8 cellular contexts compared by ENCODE assay signal in the genomic region with DNA sequence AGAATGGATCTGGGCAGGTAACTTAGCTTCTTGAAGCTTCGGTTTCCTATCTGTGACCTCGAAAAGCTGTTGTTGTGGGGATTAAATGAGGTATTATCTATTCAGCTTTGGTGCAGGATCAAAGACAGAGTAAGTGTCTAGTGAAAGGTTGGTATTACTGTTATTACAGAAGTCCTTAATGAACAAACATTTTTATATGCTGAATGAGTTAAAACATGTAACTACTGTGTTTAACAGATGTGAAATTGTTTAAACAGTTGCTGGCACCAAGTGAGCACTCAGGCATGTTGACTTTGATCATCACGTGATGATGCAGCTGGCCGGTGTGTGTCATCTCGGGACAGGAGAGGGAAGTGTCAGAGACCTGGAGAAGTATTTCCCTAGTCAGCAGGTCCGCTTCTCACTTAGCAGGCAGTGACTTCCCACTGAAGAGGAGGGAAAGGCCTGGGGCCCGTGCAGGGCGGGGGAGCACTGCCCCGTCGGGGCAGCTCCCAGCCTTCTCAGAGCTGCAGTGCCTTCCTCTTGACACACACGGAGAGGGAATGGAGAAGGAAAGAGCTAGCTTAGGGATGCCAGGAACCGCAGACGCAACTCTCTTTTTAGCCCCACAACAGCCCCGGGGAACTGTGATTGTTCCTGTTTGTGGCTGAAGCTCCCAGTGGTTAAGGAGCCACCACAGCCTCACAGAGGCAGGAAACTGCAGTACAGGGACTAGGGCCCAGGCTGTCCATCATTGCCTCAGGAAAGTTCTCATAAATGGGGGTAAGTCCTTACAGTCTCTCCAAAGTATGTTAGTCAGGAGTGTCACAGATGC. TPM values are rescaled to one million over a fixed set of nuclear protein-coding genes. Genes with fewer than 3 reads are reported as not detected.
DNase-seq lines count a peak whose midpoint lies in the region; ATAC-seq and TF ChIP-seq lines count a peak whose summit lies in the region.

No MANE protein-coding gene starts in this region.

- POLR2A ChIA-PET in activated CD4-positive, alpha-beta memory T cell treated with anti-CD3 and anti-CD28 coated beads for 36 hours (lab: Charles Lee), result no interaction called here

- no peaks in the 10 kb centered on the region for H3K9me2 ChIP-seq in OCI-LY1 (ENCODE audit: low read depth, low read length)

- H3K4me2 ChIP-seq in OCI-LY1 (ENCODE audit: low read length), result peak overlapping the region; percentile 26; the same call in 1 of the 2 replicates

- H2AFZ ChIP-seq in OCI-LY1 (ENCODE audit: low read length), result no peak overlapping the region

- DNase-seq in Right ventricle myocardium inferior (ENCODE audit: missing footprints) (no peak), cardiac septum (ENCODE audit: low spot score) (no peak), fibroblast of the conjunctiva (ENCODE audit: low read depth) (peak; percentile 34), sigmoid colon (peak; percentile 88)
- DNase-seq in activated CD4-positive, alpha-beta memory T cell treated with anti-CD3 and anti-CD28 coated beads for 36 hours, result no peak

- H3K4me3 ChIP-seq in OCI-LY1 (ENCODE audit: low read depth, low read length, poor library complexity, severe bottlenecking), result no peak overlapping the region
- no peak overlapping the region for H3K4me3 ChIP-seq in sigmoid colon

- H3K36me3 Mint-ChIP-seq in activated CD4-positive, alpha-beta memory T cell treated with anti-CD3 and anti-CD28 coated beads for 36 hours, result peaks cover 20% of the 10 kb centered on the region

- intact Hi-C loops in Right ventricle myocardium inferior (cut with DNase I), result no loop called here
- intact Hi-C loops in cardiac septum (cut with DNase I), result no loop called here
- intact Hi-C loops in sigmoid colon (cut with DNase I), result no loop called here
- intact Hi-C loops in activated CD4-positive, alpha-beta memory T cell treated with anti-CD3 and anti-CD28 coated beads for 36 hours (cut with micrococcal nuclease), result no loop called here

- no peak for TF ChIP-seq CTCF in OCI-LY1 (IDR thresholded peaks at IDR 0.05; ENCODE audit: low read length)
- no peak for TF ChIP-seq CTCF in sigmoid colon (IDR thresholded peaks at IDR 0.05)

- no peaks in the 10 kb centered on the region for H3K27me3 ChIP-seq in OCI-LY1 (ENCODE audit: insufficient read depth, low read length)
- no peaks in the 10 kb centered on the region for H3K27me3 ChIP-seq in sigmoid colon

- H3K9me3 ChIP-seq in OCI-LY1 (ENCODE audit: low read length) (no peaks in the 10 kb centered on the region), sigmoid colon (no peaks in the 10 kb centered on the region)

- no peak overlapping the region for H3K27ac Mint-ChIP-seq in activated CD4-positive, alpha-beta memory T cell treated with anti-CD3 and anti-CD28 coated beads for 36 hours

- ATAC-seq in Right ventricle myocardium inferior (peak; percentile 86), GM19351 (IDR thresholded peaks at IDR 0.05; ENCODE audit: unreplicated experiment) (no peak), GM18511 (IDR thresholded peaks at IDR 0.05; ENCODE audit: unreplicated experiment) (no peak)

- H3K79me2 ChIP-seq in OCI-LY1 (ENCODE audit: insufficient read depth, low read length), result no peaks in the 10 kb centered on the region

- CTCF ChIA-PET in activated CD4-positive, alpha-beta memory T cell treated with anti-CD3 and anti-CD28 coated beads for 36 hours (lab: Charles Lee), result interaction anchor here (1.6 kb wide), 1 partner anchor 18 kb away, joined by 5 read pairs; a partner anchor contains a TSS

- H3K4me1 ChIP-seq in OCI-LY1 (ENCODE audit: insufficient read depth, low read length, severe bottlenecking), result peaks cover 24% of the 10 kb centered on the region
- peaks cover 0 to 17% (median 7%) of the 10 kb centered on the region in 4 donors for H3K4me1 ChIP-seq in sigmoid colon

- H4K20me1 ChIP-seq in OCI-LY1 (ENCODE audit: insufficient read depth, low read length), result no peaks in the 10 kb centered on the region

- H3K9me3 Mint-ChIP-seq in activated CD4-positive, alpha-beta memory T cell treated with anti-CD3 and anti-CD28 coated beads for 36 hours, result no peaks in the 10 kb centered on the region

- peak overlapping the region; percentile 23; the same call in 1 of the 2 replicates for H3K9ac ChIP-seq in OCI-LY1 (ENCODE audit: low read length)

- no peaks in the 10 kb centered on the region for H3K27me3 Mint-ChIP-seq in activated CD4-positive, alpha-beta memory T cell treated with anti-CD3 and anti-CD28 coated beads for 36 hours

- TF ChIP-seq POLR2A in sigmoid colon (IDR thresholded peaks at IDR 0.05), result no peak

- peaks cover 54% of the 10 kb centered on the region; the same call in 1 of the 2 replicates for H3K36me3 ChIP-seq in OCI-LY1 (ENCODE audit: insufficient read depth, low read length)
- H3K36me3 ChIP-seq in sigmoid colon, result peaks cover 0 to 66% (median 7%) of the 10 kb centered on the region in 4 donors

- H3K4me1 Mint-ChIP-seq in activated CD4-positive, alpha-beta memory T cell treated with anti-CD3 and anti-CD28 coated beads for 36 hours (ENCODE audit: low read depth), result peaks cover 3% of the 10 kb centered on the region

- no peaks in the 10 kb centered on the region for H3F3A ChIP-seq in OCI-LY1 (ENCODE audit: insufficient read depth, low read length)

- no peak for TF ChIP-seq EP300 in sigmoid colon (IDR thresholded peaks at IDR 0.05)

- H3K4me3 Mint-ChIP-seq in activated CD4-positive, alpha-beta memory T cell treated with anti-CD3 and anti-CD28 coated beads for 36 hours, result no peak overlapping the region

- WGBS in sigmoid colon, 2 donors, result 16 to 35% methylated on average over 14 of the region's 14 CpGs

- H3K27ac ChIP-seq in OCI-LY1 (ENCODE audit: low read depth, low read length, poor library complexity, severe bottlenecking) (peak overlapping the region; percentile 76), sigmoid colon (peak overlapping the region in 3 of 4 donors; percentile 49 to 70 (median 50))

RNA-seq across cellular contexts. Expression of a gene that starts 18.0 kb away (rescaled TPM):
- 25.0 TPM for total RNA-seq in Right ventricle myocardium inferior
- 25.1 TPM for total RNA-seq in cardiac septum
- total RNA-seq in sigmoid colon, result 100 to 1,000 TPM in 1 of 4 donors, 10 to 100 TPM in 3; 54.5 to 106 (median 97.9) TPM
- 10 to 100 TPM; 41.4 to 50.9 (median 41.8) TPM for polyA plus RNA-seq in sigmoid colon
- 1 to 10 TPM; 4.2 to 4.6 TPM for total RNA-seq in activated CD4-positive, alpha-beta memory T cell treated with anti-CD3 and anti-CD28 coated beads for 36 hours

RNA-seq across cellular contexts. Expression of a gene that starts 20.8 kb away (rescaled TPM):
- total RNA-seq in Right ventricle myocardium inferior, result 19.0 TPM
- 12.0 TPM for total RNA-seq in cardiac septum
- total RNA-seq in sigmoid colon, result 10 to 100 TPM in 2 of 4 donors, 1 to 10 TPM in 2; 8.6 to 11.1 (median 10.5) TPM
- polyA plus RNA-seq in sigmoid colon, result 10 to 100 TPM; 10.1 to 28.9 (median 20.4) TPM
- 10 to 100 TPM; 10.1 to 11.4 TPM for total RNA-seq in activated CD4-positive, alpha-beta memory T cell treated with anti-CD3 and anti-CD28 coated beads for 36 hours

Comparison
In these comparisons a context has a peak if more than half of its experiments do, and no peak if none do; other contexts are left out.
1. DNase-seq: peak in fibroblast of the conjunctiva (single experiment) and sigmoid colon (single experiment); none in Right ventricle myocardium inferior (single experiment), cardiac septum (single experiment) and activated CD4-positive, alpha-beta memory T cell treated with anti-CD3 and anti-CD28 coated beads for 36 hours (single experiment).